1 cellular context compared by ENCODE assay signal in genomic region chr16:49855280-49855821, GRCh38.
TF ChIP-seq lines count a peak whose summit lies in the region.

No MANE protein-coding gene starts in this region.

TF ChIP-seq in HEK293, 187 proteins besides CTCF, POLR2A, EP300 and RAD21 (continued from another document and continues in another):
- TF ChIP-seq, protein P1, sequence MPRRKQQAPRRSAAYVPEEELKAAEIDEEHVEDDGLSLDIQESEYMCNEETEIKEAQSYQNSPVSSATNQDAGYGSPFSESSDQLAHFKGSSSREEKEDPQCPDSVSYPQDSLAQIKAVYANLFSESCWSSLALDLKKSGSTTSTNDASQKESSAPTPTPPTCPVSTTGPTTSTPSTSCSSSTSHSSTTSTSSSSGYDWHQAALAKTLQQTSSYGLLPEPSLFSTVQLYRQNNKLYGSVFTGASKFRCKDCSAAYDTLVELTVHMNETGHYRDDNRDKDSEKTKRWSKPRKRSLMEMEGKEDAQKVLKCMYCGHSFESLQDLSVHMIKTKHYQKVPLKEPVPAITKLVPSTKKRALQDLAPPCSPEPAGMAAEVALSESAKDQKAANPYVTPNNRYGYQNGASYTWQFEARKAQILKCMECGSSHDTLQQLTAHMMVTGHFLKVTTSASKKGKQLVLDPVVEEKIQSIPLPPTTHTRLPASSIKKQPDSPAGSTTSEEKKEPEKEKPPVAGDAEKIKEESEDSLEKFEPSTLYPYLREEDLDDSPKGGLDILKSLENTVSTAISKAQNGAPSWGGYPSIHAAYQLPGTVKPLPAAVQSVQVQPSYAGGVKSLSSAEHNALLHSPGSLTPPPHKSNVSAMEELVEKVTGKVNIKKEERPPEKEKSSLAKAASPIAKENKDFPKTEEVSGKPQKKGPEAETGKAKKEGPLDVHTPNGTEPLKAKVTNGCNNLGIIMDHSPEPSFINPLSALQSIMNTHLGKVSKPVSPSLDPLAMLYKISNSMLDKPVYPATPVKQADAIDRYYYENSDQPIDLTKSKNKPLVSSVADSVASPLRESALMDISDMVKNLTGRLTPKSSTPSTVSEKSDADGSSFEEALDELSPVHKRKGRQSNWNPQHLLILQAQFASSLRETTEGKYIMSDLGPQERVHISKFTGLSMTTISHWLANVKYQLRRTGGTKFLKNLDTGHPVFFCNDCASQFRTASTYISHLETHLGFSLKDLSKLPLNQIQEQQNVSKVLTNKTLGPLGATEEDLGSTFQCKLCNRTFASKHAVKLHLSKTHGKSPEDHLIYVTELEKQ (tag by site-specific recombination; IDR thresholded peaks at IDR 0.05; ENCODE audit: borderline replicate concordance), result no peak
- no peak for TF ChIP-seq ZNF645 (tag by site-specific recombination; IDR thresholded peaks at IDR 0.05)
- TF ChIP-seq ZNF214 (tag by site-specific recombination; IDR thresholded peaks at IDR 0.05; ENCODE audit: borderline replicate concordance), result no peak
- no peak for TF ChIP-seq ZNF354C (tag by site-specific recombination; IDR thresholded peaks at IDR 0.05; ENCODE audit: borderline replicate concordance, low read depth)
- TF ChIP-seq ZNF26 (tag by site-specific recombination; IDR thresholded peaks at IDR 0.05), result no peak
- TF ChIP-seq ZNF473 (tag by site-specific recombination; IDR thresholded peaks at IDR 0.05), result no peak
- TF ChIP-seq RBAK (tag by site-specific recombination; IDR thresholded peaks at IDR 0.05), result no peak
- TF ChIP-seq ZNF501 (tag by site-specific recombination; IDR thresholded peaks at IDR 0.05), result no peak
- TF ChIP-seq ZNF707 (tag by site-specific recombination; IDR thresholded peaks at IDR 0.05), result no peak
- no peak for TF ChIP-seq SETDB1 (IDR thresholded peaks at IDR 0.05; ENCODE audit: insufficient read length, low read length)
- TF ChIP-seq ZNF621 (tag by site-specific recombination; IDR thresholded peaks at IDR 0.05), result no peak
- no peak for TF ChIP-seq ZNF274 (IDR thresholded peaks at IDR 0.05; ENCODE audit: low read length)
- TF ChIP-seq ZNF274 (tag by site-specific recombination; IDR thresholded peaks at IDR 0.05; ENCODE audit: borderline replicate concordance), result no peak
- no peak for TF ChIP-seq ZNF23 (tag by site-specific recombination; IDR thresholded peaks at IDR 0.05; ENCODE audit: borderline replicate concordance)
- TF ChIP-seq, protein P2, sequence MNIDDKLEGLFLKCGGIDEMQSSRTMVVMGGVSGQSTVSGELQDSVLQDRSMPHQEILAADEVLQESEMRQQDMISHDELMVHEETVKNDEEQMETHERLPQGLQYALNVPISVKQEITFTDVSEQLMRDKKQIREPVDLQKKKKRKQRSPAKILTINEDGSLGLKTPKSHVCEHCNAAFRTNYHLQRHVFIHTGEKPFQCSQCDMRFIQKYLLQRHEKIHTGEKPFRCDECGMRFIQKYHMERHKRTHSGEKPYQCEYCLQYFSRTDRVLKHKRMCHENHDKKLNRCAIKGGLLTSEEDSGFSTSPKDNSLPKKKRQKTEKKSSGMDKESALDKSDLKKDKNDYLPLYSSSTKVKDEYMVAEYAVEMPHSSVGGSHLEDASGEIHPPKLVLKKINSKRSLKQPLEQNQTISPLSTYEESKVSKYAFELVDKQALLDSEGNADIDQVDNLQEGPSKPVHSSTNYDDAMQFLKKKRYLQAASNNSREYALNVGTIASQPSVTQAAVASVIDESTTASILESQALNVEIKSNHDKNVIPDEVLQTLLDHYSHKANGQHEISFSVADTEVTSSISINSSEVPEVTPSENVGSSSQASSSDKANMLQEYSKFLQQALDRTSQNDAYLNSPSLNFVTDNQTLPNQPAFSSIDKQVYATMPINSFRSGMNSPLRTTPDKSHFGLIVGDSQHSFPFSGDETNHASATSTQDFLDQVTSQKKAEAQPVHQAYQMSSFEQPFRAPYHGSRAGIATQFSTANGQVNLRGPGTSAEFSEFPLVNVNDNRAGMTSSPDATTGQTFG (tag by site-specific recombination; IDR thresholded peaks at IDR 0.05; ENCODE audit: borderline replicate concordance), result no peak
- TF ChIP-seq ZNF121 (tag by site-specific recombination; IDR thresholded peaks at IDR 0.05), result no peak
- TF ChIP-seq ZNF514 (tag by site-specific recombination; IDR thresholded peaks at IDR 0.05), result no peak
- TF ChIP-seq BCL11A (tag by site-specific recombination; IDR thresholded peaks at IDR 0.05; ENCODE audit: low read depth), result no peak
- no peak for TF ChIP-seq SALL2 (tag by site-specific recombination; IDR thresholded peaks at IDR 0.05; ENCODE audit: borderline replicate concordance)
- no peak for TF ChIP-seq ZSCAN18 (tag by site-specific recombination; IDR thresholded peaks at IDR 0.05)
- TF ChIP-seq ZNF335 (tag by site-specific recombination; conservative IDR thresholded peaks at IDR 0.05), result peak; percentile 29; the same call in 1 of the 2 replicates
- TF ChIP-seq WT1 (tag by site-specific recombination; IDR thresholded peaks at IDR 0.05), result no peak; the same call in 1 of the 2 replicates
- TF ChIP-seq SCRT1 (tag by site-specific recombination; IDR thresholded peaks at IDR 0.05; ENCODE audit: borderline replicate concordance), result no peak
- 0 out of 2 replicates have a peak, but pooled peaks have one; percentile 8 for TF ChIP-seq OSR2 (tag by site-specific recombination; IDR thresholded peaks at IDR 0.05)
- TF ChIP-seq ZNF510 (tag by site-specific recombination; IDR thresholded peaks at IDR 0.05; ENCODE audit: insufficient replicate concordance), result no peak
- no peak for TF ChIP-seq ZNF175 (tag by site-specific recombination; IDR thresholded peaks at IDR 0.05)
- no peak for TF ChIP-seq ZNF837 (tag by site-specific recombination; IDR thresholded peaks at IDR 0.05)
- TF ChIP-seq ZNF585B (tag by site-specific recombination; IDR thresholded peaks at IDR 0.05), result no peak
- peak; percentile 98 for TF ChIP-seq EGR2 (tag by site-specific recombination; IDR thresholded peaks at IDR 0.05; ENCODE audit: low read depth)
- TF ChIP-seq GLI4 (tag by site-specific recombination; IDR thresholded peaks at IDR 0.05), result no peak
- no peak for TF ChIP-seq HOXD13 (CRISPR knock-in tag; IDR thresholded peaks at IDR 0.05; ENCODE audit: borderline replicate concordance)
- 0 out of 2 replicates have a peak, but pooled peaks have one; percentile 39 for TF ChIP-seq PBX3 (CRISPR knock-in tag; IDR thresholded peaks at IDR 0.05)
- TF ChIP-seq ZNF366 (tag by site-specific recombination; conservative IDR thresholded peaks at IDR 0.05), result peak; percentile 72
- no peak for TF ChIP-seq ZNF558 (tag by site-specific recombination; IDR thresholded peaks at IDR 0.05)
- TF ChIP-seq ZSCAN16 (tag by site-specific recombination; IDR thresholded peaks at IDR 0.05), result no peak
- no peak for TF ChIP-seq INSM2 (tag by site-specific recombination; IDR thresholded peaks at IDR 0.05)
- TF ChIP-seq ZNF266 (tag by site-specific recombination; IDR thresholded peaks at IDR 0.05; ENCODE audit: low read depth), result no peak
- no peak for TF ChIP-seq GLI2 (tag by site-specific recombination; IDR thresholded peaks at IDR 0.05; ENCODE audit: borderline replicate concordance, low read depth)
- TF ChIP-seq MZF1 (tag by site-specific recombination; IDR thresholded peaks at IDR 0.05; ENCODE audit: borderline replicate concordance), result no peak
- no peak for TF ChIP-seq PRDM2 (tag by site-specific recombination; IDR thresholded peaks at IDR 0.05; ENCODE audit: borderline replicate concordance)
- TF ChIP-seq ZNF623 (tag by site-specific recombination; IDR thresholded peaks at IDR 0.05), result no peak
- no peak for TF ChIP-seq ZNF423 (tag by site-specific recombination; IDR thresholded peaks at IDR 0.05)
- TF ChIP-seq KLF10 (tag by site-specific recombination; IDR thresholded peaks at IDR 0.05), result no peak
- no peak for TF ChIP-seq ZNF221 (tag by site-specific recombination; IDR thresholded peaks at IDR 0.05; ENCODE audit: borderline replicate concordance)
